Comparison of ENCODE assay signal across 20 cellular contexts in the genomic region with DNA sequence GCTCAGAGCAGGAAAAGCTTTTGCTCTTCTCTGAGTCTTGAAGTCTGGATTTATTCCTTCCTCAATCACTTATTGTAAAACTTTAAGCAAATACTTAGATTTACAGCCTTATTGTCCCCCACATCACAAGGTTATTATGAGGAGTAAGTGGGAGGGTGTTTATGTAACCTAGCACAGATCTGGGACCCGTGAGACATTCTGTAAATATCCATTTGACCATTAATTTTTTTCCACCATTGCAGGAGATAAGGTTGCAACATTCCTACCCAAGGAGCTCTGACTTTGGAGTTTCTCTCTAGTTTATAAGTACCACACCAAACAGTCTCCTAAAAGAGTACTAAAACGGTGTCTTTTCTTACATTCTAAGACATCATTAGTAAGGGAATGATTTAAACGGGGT. TPM values are rescaled to one million over a fixed set of nuclear protein-coding genes. Genes with fewer than 3 reads are reported as not detected.
DNase-seq lines count a peak whose midpoint lies in the region; ATAC-seq and TF ChIP-seq lines count a peak whose summit lies in the region.
"Had no signal": no experiment of that assay in that cellular context is flagged by ENCODE, and none has a peak within 500 bp of the region (broad histone marks: within the 10 kb centered on the region; RNA-seq: fewer than 3 reads in every experiment).

No MANE protein-coding gene starts in this region.

- H3K27me3 ChIP-seq in ACC112 (ENCODE audit: insufficient read depth, low read length): no peaks in the 10 kb centered on the region
- H3K27me3 ChIP-seq: body of pancreas, gastroesophageal sphincter had no signal

- peak; percentile 55 for ATAC-seq in mucosa of descending colon
- ATAC-seq in activated T-cell treated with anti-CD3 and anti-CD28 coated beads, Interleukin-2, amount 50 U/mL, for 72 hours (replicated peaks in 1 of 2): no peak
- ATAC-seq: body of pancreas, gastroesophageal sphincter, Right ventricle myocardium inferior had no signal

- H3K36me3 Mint-ChIP-seq in activated T-helper 2 cell treated with anti-CD3 and anti-CD28 coated beads, Interferon-gamma antibody, Interleukin-2, Interleukin-4, amounts not matched to agents 10 μg/mL and 5 μg/mL and 100 μg/mL, durations not matched to agents 14 hours and 24 hours and 36 hours (ENCODE audit: low read depth): no peaks in the 10 kb centered on the region
- no peaks in the 10 kb centered on the region for H3K36me3 Mint-ChIP-seq in activated T-cell treated with anti-CD3 and anti-CD28 coated beads, Interleukin-2, amount 50 U/mL, for 72 hours (ENCODE audit: insufficient read depth in 2 of 2)
- H3K36me3 Mint-ChIP-seq: immature natural killer cell, memory B cell had no signal

- TF ChIP-seq CTCF in HEK293 (tag by site-specific recombination; IDR thresholded peaks at IDR 0.05) (no peak), coronary artery (IDR thresholded peaks at IDR 0.05) (no peak), mucosa of descending colon (IDR thresholded peaks at IDR 0.05) (no peak)

- peaks cover 10% of the 10 kb centered on the region for H3K27me3 Mint-ChIP-seq in activated T-helper 2 cell treated with anti-CD3 and anti-CD28 coated beads, Interferon-gamma antibody, Interleukin-2, Interleukin-4, amounts not matched to agents 10 μg/mL and 5 μg/mL and 100 μg/mL, durations not matched to agents 14 hours and 24 hours and 36 hours (ENCODE audit: low read depth)
- peaks cover 48% of the 10 kb centered on the region for H3K27me3 Mint-ChIP-seq in activated T-cell treated with anti-CD3 and anti-CD28 coated beads, Interleukin-2, amount 50 U/mL, for 72 hours (ENCODE audit: low read depth)

- H3K4me3 ChIP-seq in ACC112 (ENCODE audit: low read depth, low read length): no peak overlapping the region
- H3K4me3 ChIP-seq in HEK293 (ENCODE audit: low read depth, low read length): no peak overlapping the region
- H3K4me3 ChIP-seq in coronary artery: no peak overlapping the region
- H3K4me3 ChIP-seq in mucosa of descending colon: no peak overlapping the region
- H3K4me3 ChIP-seq: body of pancreas, gastroesophageal sphincter, skin epidermis had no signal

- no peak for DNase-seq in coronary artery (ENCODE audit: low spot score)
- DNase-seq in mucosa of descending colon: no peak
- DNase-seq in NCI-H1092 (lab: John Stamatoyannopoulos, UW): no peak
- DNase-seq in activated T-helper 2 cell treated with anti-CD3 and anti-CD28 coated beads, Interferon-gamma antibody, Interleukin-2, Interleukin-4, amounts not matched to agents 10 μg/mL and 5 μg/mL and 100 μg/mL, durations not matched to agents 14 hours and 24 hours and 36 hours (ENCODE audit: low spot score): no peak
- no peak for DNase-seq in dermis blood vessel endothelial cell
- DNase-seq in activated T-cell treated with anti-CD3 and anti-CD28 coated beads, Interleukin-2, amount 50 U/mL, for 72 hours: no peak
- DNase-seq: activated B cell treated with CpG ODN at 0.5 μM for 24 hours; activated effector memory CD4-positive, alpha-beta T cell treated with Interleukin-2 at 50 U/mL for 16 hours; body of pancreas; effector memory CD4-positive, alpha-beta T cell; immature natural killer cell; KBM-7; NCI-H1417 had no signal

- H3K4me3 Mint-ChIP-seq in activated T-helper 2 cell treated with anti-CD3 and anti-CD28 coated beads, Interferon-gamma antibody, Interleukin-2, Interleukin-4, amounts not matched to agents 10 μg/mL and 5 μg/mL and 100 μg/mL, durations not matched to agents 14 hours and 24 hours and 36 hours (ENCODE audit: low read depth): no peak overlapping the region
- no peak overlapping the region for H3K4me3 Mint-ChIP-seq in activated T-cell treated with anti-CD3 and anti-CD28 coated beads, Interleukin-2, amount 50 U/mL, for 72 hours
- H3K4me3 Mint-ChIP-seq: activated B cell treated with CpG ODN at 0.5 μM for 24 hours; immature natural killer cell; memory B cell; T-helper 1 cell treated with Interleukin-12 subunit alpha and Interleukin-12 subunit beta and Interleukin-4 antibody, amounts not matched to agents 30 μg/mL and 1 μg/mL, for 36 hours had no signal

- H3K27ac ChIP-seq in ACC112 (ENCODE audit: low read depth, low read length) (peak overlapping the region; percentile 40), HEK293 (ENCODE audit: extremely low read depth, low read depth, low read length) (no peak overlapping the region), coronary artery (peak overlapping the region; percentile 25 to 69)
- H3K27ac ChIP-seq: body of pancreas, gastroesophageal sphincter, skin epidermis had no signal

- POLR2A ChIA-PET in HEK293 (lab: Yijun Ruan, JAX): interaction anchor here (0.6 kb wide), 1 partner anchor 973 kb away, joined by 10 read pairs; no protein-coding TSS in a partner anchor

- CTCF ChIA-PET in HEK293 (lab: Yijun Ruan, JAX): interaction anchor here (0.6 to 6.1 kb wide), 6 partner anchors 11 to 552 kb away, joined by 3 to 59 read pairs (median 4); no protein-coding TSS in a partner anchor

- no peak overlapping the region for H3K27ac Mint-ChIP-seq in activated T-helper 2 cell treated with anti-CD3 and anti-CD28 coated beads, Interferon-gamma antibody, Interleukin-2, Interleukin-4, amounts not matched to agents 10 μg/mL and 5 μg/mL and 100 μg/mL, durations not matched to agents 14 hours and 24 hours and 36 hours
- H3K27ac Mint-ChIP-seq in activated T-cell treated with anti-CD3 and anti-CD28 coated beads, Interleukin-2, amount 50 U/mL, for 72 hours: no peak overlapping the region
- H3K27ac Mint-ChIP-seq: activated B cell treated with CpG ODN at 0.5 μM for 24 hours; immature natural killer cell; memory B cell; T-helper 1 cell treated with Interleukin-12 subunit alpha and Interleukin-12 subunit beta and Interleukin-4 antibody, amounts not matched to agents 30 μg/mL and 1 μg/mL, for 36 hours had no signal

- H3K9me3 Mint-ChIP-seq in activated T-helper 2 cell treated with anti-CD3 and anti-CD28 coated beads, Interferon-gamma antibody, Interleukin-2, Interleukin-4, amounts not matched to agents 10 μg/mL and 5 μg/mL and 100 μg/mL, durations not matched to agents 14 hours and 24 hours and 36 hours: no peaks in the 10 kb centered on the region
- no peaks in the 10 kb centered on the region for H3K9me3 Mint-ChIP-seq in activated T-cell treated with anti-CD3 and anti-CD28 coated beads, Interleukin-2, amount 50 U/mL, for 72 hours
- H3K9me3 Mint-ChIP-seq: activated B cell treated with CpG ODN at 0.5 μM for 24 hours; T-helper 1 cell treated with Interleukin-12 subunit alpha and Interleukin-12 subunit beta and Interleukin-4 antibody, amounts not matched to agents 30 μg/mL and 1 μg/mL, for 36 hours had no signal

- H3K79me2 ChIP-seq in ACC112 (ENCODE audit: control insufficient read depth, insufficient read depth, low read length, unreplicated experiment): no peaks in the 10 kb centered on the region

- H2AFZ ChIP-seq in ACC112 (ENCODE audit: low read length, unreplicated experiment): peak overlapping the region; percentile 84

- H3K4me1 ChIP-seq in ACC112 (ENCODE audit: control insufficient read depth, insufficient read depth, low read length, unreplicated experiment) (peaks cover 56% of the 10 kb centered on the region), HEK293 (ENCODE audit: control insufficient read depth, insufficient read depth, low read length) (peaks cover 12% of the 10 kb centered on the region), mucosa of descending colon (ENCODE audit: low read depth) (no peaks in the 10 kb centered on the region)
- H3K4me1 ChIP-seq: gastroesophageal sphincter had no signal

- H3K9me3 ChIP-seq in HEK293 (ENCODE audit: control insufficient read depth, insufficient read depth, low read depth, low read length): no peaks in the 10 kb centered on the region
- no peaks in the 10 kb centered on the region for H3K9me3 ChIP-seq in mucosa of descending colon
- H3K9me3 ChIP-seq: body of pancreas, gastroesophageal sphincter had no signal

- H3K4me1 Mint-ChIP-seq in activated T-helper 2 cell treated with anti-CD3 and anti-CD28 coated beads, Interferon-gamma antibody, Interleukin-2, Interleukin-4, amounts not matched to agents 10 μg/mL and 5 μg/mL and 100 μg/mL, durations not matched to agents 14 hours and 24 hours and 36 hours (ENCODE audit: low read depth): no peaks in the 10 kb centered on the region
- H3K4me1 Mint-ChIP-seq in activated T-cell treated with anti-CD3 and anti-CD28 coated beads, Interleukin-2, amount 50 U/mL, for 72 hours (ENCODE audit: low read depth): no peaks in the 10 kb centered on the region
- H3K4me1 Mint-ChIP-seq: activated B cell treated with CpG ODN at 0.5 μM for 24 hours, immature natural killer cell, memory B cell had no signal

- H3K36me3 ChIP-seq in ACC112 (ENCODE audit: insufficient read depth, low read length) (no peaks in the 10 kb centered on the region), HEK293 (ENCODE audit: control insufficient read depth in 2 of 2, insufficient read depth in 1 of 2, low read length in 2 of 2) (no peaks in the 10 kb centered on the region), mucosa of descending colon (ENCODE audit: low read depth) (no peaks in the 10 kb centered on the region)
- H3K36me3 ChIP-seq: gastroesophageal sphincter had no signal

- intact Hi-C loops in mucosa of descending colon (cut with DNase I, micrococcal nuclease): no loop called here
- intact Hi-C loops in activated T-helper 2 cell treated with anti-CD3 and anti-CD28 coated beads, Interferon-gamma antibody, Interleukin-2, Interleukin-4, amounts not matched to agents 10 μg/mL and 5 μg/mL and 100 μg/mL, durations not matched to agents 14 hours and 24 hours and 36 hours (cut with micrococcal nuclease): no loop called here

TF ChIP-seq in HEK293, 187 proteins besides CTCF, POLR2A, EP300 and RAD21 (continues in another document):
- peak; percentile 39; the same call in 1 of the 2 replicates for TF ChIP-seq ZFHX2 (tag by site-specific recombination; conservative IDR thresholded peaks at IDR 0.05)
- TF ChIP-seq ZNF169 (tag by site-specific recombination; IDR thresholded peaks at IDR 0.05): no peak
- TF ChIP-seq ZNF433 (tag by site-specific recombination; IDR thresholded peaks at IDR 0.05; ENCODE audit: low read depth): no peak
- TF ChIP-seq ZNF140 (tag by site-specific recombination; IDR thresholded peaks at IDR 0.05): no peak
- no peak for TF ChIP-seq ZNF837 (tag by site-specific recombination; IDR thresholded peaks at IDR 0.05)
- TF ChIP-seq GLI4 (tag by site-specific recombination; IDR thresholded peaks at IDR 0.05): no peak
- no peak for TF ChIP-seq ZNF350 (tag by site-specific recombination; IDR thresholded peaks at IDR 0.05)
- TF ChIP-seq ZBTB17 (tag by site-specific recombination; IDR thresholded peaks at IDR 0.05): no peak
- no peak for TF ChIP-seq ZFP69B (tag by site-specific recombination; IDR thresholded peaks at IDR 0.05)
- TF ChIP-seq ZNF610 (tag by site-specific recombination; IDR thresholded peaks at IDR 0.05; ENCODE audit: borderline replicate concordance): no peak
- no peak for TF ChIP-seq YY1 (tag by site-specific recombination; IDR thresholded peaks at IDR 0.05)

RNA-seq across cellular contexts. Expression of a gene that starts 52.1 kb away (rescaled TPM):
- total RNA-seq in mucosa of descending colon: 10 to 100 TPM; 13.2 to 50.3 (median 19.6) TPM
- total RNA-seq in activated T-helper 2 cell treated with anti-CD3 and anti-CD28 coated beads, Interferon-gamma antibody, Interleukin-2, Interleukin-4, amounts not matched to agents 10 μg/mL and 5 μg/mL and 100 μg/mL, durations not matched to agents 14 hours and 24 hours and 36 hours: 7.0 and 7.5 TPM in 2 replicates
- 18.0 and 22.6 TPM in 2 replicates for total RNA-seq in dermis blood vessel endothelial cell
- 1 to 10 TPM; 4.6 to 4.7 TPM for total RNA-seq in activated T-cell treated with anti-CD3 and anti-CD28 coated beads, Interleukin-2, amount 50 U/mL, for 72 hours
